ENCODE assay signal across 1 cellular context in the genomic region with DNA sequence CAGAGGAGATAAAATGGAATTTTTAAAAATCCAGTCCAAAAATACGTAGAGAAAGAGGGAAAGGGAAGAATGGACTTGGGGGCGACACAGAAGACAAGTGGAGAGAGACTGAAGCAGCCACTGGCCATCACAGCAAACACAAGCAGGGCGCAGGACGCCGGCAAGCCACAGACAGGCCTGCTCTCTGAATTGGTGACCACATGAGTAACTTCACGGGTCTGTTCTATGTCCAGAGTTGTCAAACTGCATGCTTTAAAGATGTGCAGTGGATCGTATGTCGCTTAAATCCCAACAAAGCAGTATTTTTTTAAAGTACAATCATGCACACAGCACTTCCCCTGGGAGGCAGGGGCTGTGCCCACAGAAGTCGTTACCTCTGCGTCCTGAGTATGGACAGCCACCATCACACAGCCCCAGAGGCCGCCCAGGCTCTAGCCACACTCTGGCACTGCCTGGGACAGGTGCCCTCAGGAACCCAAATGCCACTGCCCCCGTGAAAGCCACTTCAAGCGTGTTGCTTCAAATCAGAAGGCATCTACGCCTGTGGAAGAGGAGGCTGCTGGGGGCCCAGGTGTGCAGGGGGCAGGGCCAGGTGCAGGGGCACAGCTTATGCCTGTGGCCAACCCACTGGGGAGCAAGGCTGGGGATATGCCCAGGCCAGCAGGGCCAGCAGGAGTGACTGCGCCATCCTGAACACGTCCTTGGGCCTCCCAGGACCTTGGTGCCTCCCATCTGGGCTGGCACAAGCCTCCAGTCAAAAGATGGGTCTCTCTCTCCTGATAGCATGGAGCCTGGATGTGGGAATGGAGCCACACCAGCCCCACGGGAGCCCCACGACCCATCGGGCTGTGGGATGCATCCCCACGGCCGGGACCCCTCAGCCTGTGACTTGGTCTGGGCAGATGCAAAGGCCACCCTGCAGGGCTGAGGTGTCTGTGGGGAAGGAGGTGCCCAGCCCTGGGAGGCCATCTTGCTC.
TF ChIP-seq lines count a peak whose summit lies in the region.

No MANE protein-coding gene starts in this region.

TF ChIP-seq in SK-N-SH treated with all-trans-retinoic acid at 6 μM for 48 hours, 23 proteins besides CTCF, POLR2A, EP300 and RAD21 (continued from another document):
- TF ChIP-seq TSHZ2 (CRISPR knock-in tag; IDR thresholded peaks at IDR 0.05), result no peak
- no peak for TF ChIP-seq BACH2 (CRISPR knock-in tag; IDR thresholded peaks at IDR 0.05; ENCODE audit: borderline replicate concordance)
